ENCODE assay signal across 8 cellular contexts in the genomic region with DNA sequence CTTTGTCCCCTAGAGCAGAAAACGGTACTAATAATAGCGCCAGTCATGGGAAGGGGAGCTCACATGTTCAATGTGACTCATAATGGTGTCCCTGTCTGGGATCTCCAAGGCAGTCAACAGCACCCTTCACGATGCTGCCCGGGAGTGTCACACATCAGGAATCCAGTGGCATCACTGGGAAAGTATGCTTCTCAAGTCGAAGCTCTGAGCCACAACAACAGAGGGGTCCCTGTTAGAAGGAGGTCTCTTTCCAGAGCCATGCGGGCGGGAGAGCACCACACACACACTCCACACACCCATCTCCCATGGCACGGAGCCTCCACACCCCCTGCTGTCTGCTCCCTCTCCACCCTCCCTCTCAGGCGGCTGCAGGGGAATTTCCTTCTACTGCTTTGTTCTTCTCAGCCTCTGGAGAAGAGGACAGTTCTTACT.
DNase-seq lines count a peak whose midpoint lies in the region; ATAC-seq and TF ChIP-seq lines count a peak whose summit lies in the region.

No MANE protein-coding gene starts in this region.

- peak overlapping the region; percentile 97 for H3K27ac ChIP-seq in CD4-positive, CD25-positive, alpha-beta regulatory T cell (ENCODE audit: insufficient read depth, low read length, poor library complexity, severe bottlenecking)
- H3K27ac ChIP-seq in Panc1 (ENCODE audit: low read length) (peak overlapping the region; percentile 25; the same call in 1 of the 2 replicates), mesodermal cell (ENCODE audit: low read depth, low read length, severe bottlenecking) (peak overlapping the region; percentile 94)

- in situ Hi-C loops in Panc1 (cut with HindIII; ENCODE audit: low pct_unique_long_range_greater_than_20kb, low sequenced_read_pairs), result no loop called here

- H3K4me3 ChIP-seq in CD4-positive, CD25-positive, alpha-beta regulatory T cell (ENCODE audit: low read depth, low read length), result peak overlapping the region; percentile 81
- H3K4me3 ChIP-seq in Panc1 (ENCODE audit: low read depth in 2 of 2, low read length in 2 of 2), result no peak overlapping the region
- H3K4me3 ChIP-seq in mesodermal cell (ENCODE audit: extremely low read depth, insufficient read depth, low read length, poor library complexity, severe bottlenecking), result no peak overlapping the region

- H3K4me3 Mint-ChIP-seq in CD4-positive, CD25-positive, alpha-beta regulatory T cell, result peak overlapping the region; percentile 81 to 93 (median 84)
- H3K4me3 Mint-ChIP-seq in chondrocyte (ENCODE audit: unreplicated experiment), result peak overlapping the region; percentile 37

- H3K36me3 Mint-ChIP-seq in CD4-positive, CD25-positive, alpha-beta regulatory T cell, result peaks cover 96% of the 10 kb centered on the region
- peaks cover 37% of the 10 kb centered on the region for H3K36me3 Mint-ChIP-seq in chondrocyte (ENCODE audit: low read depth)

- TF ChIP-seq CTCF in Panc1 (IDR thresholded peaks at IDR 0.05), result no peak
- TF ChIP-seq CTCF in chondrocyte (IDR thresholded peaks at IDR 0.05), result peak; percentile 63

- no peaks in the 10 kb centered on the region for H3K9me3 Mint-ChIP-seq in CD4-positive, CD25-positive, alpha-beta regulatory T cell
- H3K9me3 Mint-ChIP-seq in chondrocyte (ENCODE audit: low read depth), result no peaks in the 10 kb centered on the region

- no peaks in the 10 kb centered on the region for H3K27me3 ChIP-seq in CD4-positive, CD25-positive, alpha-beta regulatory T cell (ENCODE audit: control insufficient read depth, insufficient read depth, low read length)
- no peaks in the 10 kb centered on the region for H3K27me3 ChIP-seq in Panc1 (ENCODE audit: control insufficient read depth, insufficient read depth, low read length)

- H3K27me3 Mint-ChIP-seq in CD4-positive, CD25-positive, alpha-beta regulatory T cell, result peaks cover 7% of the 10 kb centered on the region
- no peaks in the 10 kb centered on the region for H3K27me3 Mint-ChIP-seq in chondrocyte (ENCODE audit: low read depth)

- CTCF ChIA-PET in Panc1 (lab: Charles Lee), result no interaction called here

- peak in 1 of 3 donors; percentile 55 for DNase-seq in CD4-positive, CD25-positive, alpha-beta regulatory T cell
- peak; percentile 92 for DNase-seq in Panc1 (ENCODE audit: low read depth, low spot score)
- no peak for DNase-seq in chondrocyte (ENCODE audit: low spot score)
- DNase-seq in NOMO-1 treated with dmso at 0.1 percent for 144 hours (lab: John Stamatoyannopoulos, UW; ENCODE audit: unreplicated experiment), result no peak
- DNase-seq in DMS153 treated with DMSO at 0.1 percent for 48 hours (lab: John Stamatoyannopoulos, UW; ENCODE audit: unreplicated experiment), result no peak

- POLR2A ChIA-PET in Panc1 (lab: Charles Lee), result no interaction called here

- no peaks in the 10 kb centered on the region for H3K9me3 ChIP-seq in CD4-positive, CD25-positive, alpha-beta regulatory T cell (ENCODE audit: control insufficient read depth in 2 of 2, low read length in 2 of 2)
- H3K9me3 ChIP-seq in Panc1 (ENCODE audit: control insufficient read depth, insufficient read depth, low read depth, low read length), result no peaks in the 10 kb centered on the region
- H3K9me3 ChIP-seq in mesodermal cell (ENCODE audit: control insufficient read depth, low read length), result no peaks in the 10 kb centered on the region

- no TSS peak for BruUV-seq in Panc1 (replicated peaks; lab: Mats Ljungman, UMichigan)

- peaks cover 100% of the 10 kb centered on the region for H3K4me1 ChIP-seq in CD4-positive, CD25-positive, alpha-beta regulatory T cell (ENCODE audit: control insufficient read depth, insufficient read depth, low read length, poor library complexity, severe bottlenecking)
- H3K4me1 ChIP-seq in Panc1 (ENCODE audit: control insufficient read depth, insufficient read depth, low read length) (peaks cover 22% of the 10 kb centered on the region), mesodermal cell (ENCODE audit: control insufficient read depth, insufficient read depth, low read length, poor library complexity, severe bottlenecking) (peaks cover 53% of the 10 kb centered on the region)

- WGBS in mesodermal cell (ENCODE audit: insufficient coverage in 2 of 2), 2 experiments, result 70 to 76% methylated on average over 5 to 7 of the region's 9 CpGs

- intact Hi-C loops in Panc1 (cut with micrococcal nuclease; ENCODE audit: unreplicated experiment), result no loop called here

- peaks cover 92% of the 10 kb centered on the region for H3K36me3 ChIP-seq in CD4-positive, CD25-positive, alpha-beta regulatory T cell (ENCODE audit: control insufficient read depth, insufficient read depth, low read length)
- H3K36me3 ChIP-seq in Panc1 (ENCODE audit: control insufficient read depth, insufficient read depth, low read length) (peaks cover 14% of the 10 kb centered on the region; the same call in 1 of the 2 replicates), mesodermal cell (ENCODE audit: control insufficient read depth, insufficient read depth, low read length) (peaks cover 81% of the 10 kb centered on the region)

- peaks cover 56 to 99% (median 86%) of the 10 kb centered on the region in 4 donors for H3K4me1 Mint-ChIP-seq in CD4-positive, CD25-positive, alpha-beta regulatory T cell
- H3K4me1 Mint-ChIP-seq in chondrocyte (ENCODE audit: low read depth), result peaks cover 91% of the 10 kb centered on the region

- ATAC-seq in CD4-positive, CD25-positive, alpha-beta regulatory T cell (ENCODE audit: low read depth in 2 of 2), result no peak
- ATAC-seq in Panc1 (peak; percentile 72), GM18519 (IDR thresholded peaks at IDR 0.05; ENCODE audit: low FRiP score, unreplicated experiment) (no peak), GM19328 (IDR thresholded peaks at IDR 0.05; ENCODE audit: unreplicated experiment) (no peak)

- H3K27ac Mint-ChIP-seq in CD4-positive, CD25-positive, alpha-beta regulatory T cell, result peak overlapping the region; percentile 95 to 99 (median 98)
- peak overlapping the region; percentile 100 for H3K27ac Mint-ChIP-seq in chondrocyte (ENCODE audit: unreplicated experiment)

Comparison
In these comparisons a context has a peak if more than half of its experiments do, and no peak if none do; other contexts are left out.
1. H3K27ac ChIP-seq: peak in every context shown above with its lines; median percentile 97 in CD4-positive, CD25-positive, alpha-beta regulatory T cell; 94 in mesodermal cell; 25 in Panc1.